ENCODE assay signal across 18 cellular contexts in genomic region chr5:54695198-54695966, GRCh38.
DNase-seq lines count a peak whose midpoint lies in the region; ATAC-seq and TF ChIP-seq lines count a peak whose summit lies in the region.
"Had no signal": no experiment of that assay in that cellular context is flagged by ENCODE, and none has a peak within 500 bp of the region (broad histone marks: within the 10 kb centered on the region; RNA-seq: fewer than 3 reads in every experiment).

No MANE protein-coding gene starts in this region.

- POLR2A ChIA-PET in IMR-90 (lab: Charles Lee; ENCODE audit: unreplicated experiment) = no interaction called here

- H3K18ac ChIP-seq in IMR-90 (ENCODE audit: low read depth, low read length) = no peak overlapping the region

- H3K14ac ChIP-seq in IMR-90 (replicated peaks; ENCODE audit: low read depth, low read length) = no peak overlapping the region

- no peak for TF ChIP-seq RAD21 in IMR-90 (IDR thresholded peaks at IDR 0.05; ENCODE audit: low read length)

- TF ChIP-seq CTCF in IMR-90 (conservative IDR thresholded peaks at IDR 0.05; ENCODE audit: low read depth, low read length) (no peak), thyroid gland (IDR thresholded peaks at IDR 0.05) (no peak)

- no peak overlapping the region for H2BK5ac ChIP-seq in IMR-90 (ENCODE audit: low read depth, low read length, poor library complexity, severe bottlenecking)

- ATAC-seq in IMR-90 (ENCODE audit: low read depth) (no peak), left lobe of liver (peak; percentile 48), GM18907 (IDR thresholded peaks at IDR 0.05; ENCODE audit: unreplicated experiment) (no peak), HG03460 (IDR thresholded peaks at IDR 0.05; ENCODE audit: unreplicated experiment) (no peak)

- H4K20me1 ChIP-seq in IMR-90 (ENCODE audit: insufficient read depth, low read length) = no peaks in the 10 kb centered on the region

- DNase-seq in DMS79 treated with DMSO at 0.1 percent for 48 hours (lab: John Stamatoyannopoulos, UW) (peak; percentile 38), IMR-90 (no peak), left lobe of liver (ENCODE audit: low spot score) (no peak), thyroid gland (peak in 1 of 2 donors; percentile 24), NCI-H446 (lab: John Stamatoyannopoulos, UW) (no peak)
- DNase-seq: CD4-positive, CD25-positive, alpha-beta regulatory T cell; GOT3; HCEC 1CT; Kasumi-1; NCI-H1417 treated with DMSO at 0.1 percent for 48 hours; NCI-H187; NCI-H226; NCI-H524; OCI-M1; T-helper 1 cell had no signal

- H2BK120ac ChIP-seq in IMR-90 (ENCODE audit: low read depth, low read length) = peak overlapping the region; percentile 12; the same call in 1 of the 2 replicates

- H2AK5ac ChIP-seq in IMR-90 (ENCODE audit: low read depth, low read length) = peak overlapping the region; percentile 52; the same call in 1 of the 2 replicates

- H2BK15ac ChIP-seq in IMR-90 (ENCODE audit: low read depth, low read length) = 0 out of 3 replicates have a peak overlapping the region, but pooled peaks have one; percentile 16

- no peak overlapping the region for H3K23ac ChIP-seq in IMR-90 (ENCODE audit: low read depth, low read length)

- no peak overlapping the region for H2AK9ac ChIP-seq in IMR-90 (replicated peaks; ENCODE audit: low read depth, low read length, poor library complexity)

- no TSS peak for BruUV-seq in IMR-90 (replicated peaks; lab: Mats Ljungman, UMichigan)

- no peak overlapping the region for H2AFZ ChIP-seq in IMR-90 (replicated peaks; ENCODE audit: low read length, poor library complexity)

- peaks cover 14% of the 10 kb centered on the region for H3K4me1 ChIP-seq in IMR-90 (ENCODE audit: control insufficient read depth, insufficient read depth, low read length)
- H3K4me1 ChIP-seq in thyroid gland = peaks cover 0 to 20% of the 10 kb centered on the region in 2 donors

- CTCF ChIA-PET in IMR-90 (lab: Yijun Ruan, JAX) = no interaction called here

- peaks cover 2 to 49% of the 10 kb centered on the region in 2 experiments; a peak in 2 of 4 replicates for H3K79me1 ChIP-seq in IMR-90 (ENCODE audit: low read depth in 1 of 2, low read length in 2 of 2)

- H4K91ac ChIP-seq in IMR-90 (ENCODE audit: insufficient read depth, low read depth, low read length) = no peak overlapping the region

- dilution Hi-C loops in IMR-90 (cut with HindIII; ENCODE audit: low sequenced_read_pairs, unreplicated experiment) = no loop called here

- H3K56ac ChIP-seq in IMR-90 (ENCODE audit: extremely low read depth, insufficient read depth, low read length) = no peak overlapping the region

- no peak overlapping the region for H3K9ac ChIP-seq in IMR-90 (ENCODE audit: low read depth, low read length)

- H3K36me3 ChIP-seq in IMR-90 (ENCODE audit: control insufficient read depth, insufficient read depth, low read length) (no peaks in the 10 kb centered on the region), thyroid gland (no peaks in the 10 kb centered on the region)
- H3K36me3 ChIP-seq: SJSA1 had no signal

- H3K4ac ChIP-seq in IMR-90 (ENCODE audit: low read depth, low read length) = peak overlapping the region; percentile 48; the same call in 1 of the 2 replicates

- H3K27me3 ChIP-seq in IMR-90 (ENCODE audit: control insufficient read depth, insufficient read depth, low read length) = no peaks in the 10 kb centered on the region
- no peaks in the 10 kb centered on the region for H3K27me3 ChIP-seq in thyroid gland
- H3K27me3 ChIP-seq: SJSA1 had no signal

- intact Hi-C loops in IMR-90 (cut with micrococcal nuclease) (no loop called here), thyroid gland (cut with DNase I) (no loop called here)

- peak overlapping the region in 1 of 2 experiments; percentile 62; a peak in 1 of 4 replicates for H4K8ac ChIP-seq in IMR-90 (ENCODE audit: low read depth in 2 of 2, low read length in 2 of 2)

- no peak overlapping the region; the same call in 1 of the 2 replicates for H2BK20ac ChIP-seq in IMR-90 (ENCODE audit: low read depth, low read length)

- TF ChIP-seq POLR2A in IMR-90 (IDR thresholded peaks at IDR 0.05; ENCODE audit: low read depth, low read length) (no peak), thyroid gland (IDR thresholded peaks at IDR 0.05) (no peak)

- H3K9me3 ChIP-seq in IMR-90 (ENCODE audit: control insufficient read depth, insufficient read depth, low read length) = no peaks in the 10 kb centered on the region
- H3K9me3 ChIP-seq in thyroid gland = no peaks in the 10 kb centered on the region
- H3K9me3 ChIP-seq: SJSA1 had no signal

- no peak overlapping the region for H3K27ac ChIP-seq in IMR-90 (ENCODE audit: insufficient read depth, low read length)
- peak overlapping the region in 2 of 3 donors; percentile 13 to 35 for H3K27ac ChIP-seq in thyroid gland
- H3K27ac ChIP-seq: SJSA1 had no signal

- H3K9me1 ChIP-seq in IMR-90 (ENCODE audit: insufficient read depth, low read length) = peaks cover 11% of the 10 kb centered on the region

- H3K4me3 ChIP-seq in IMR-90 (ENCODE audit: insufficient read depth, low read depth, low read length) (no peak overlapping the region), thyroid gland (replicated peaks in 1 of 3) (no peak overlapping the region)
- H3K4me3 ChIP-seq: SJSA1 had no signal

- WGBS in IMR-90 (ENCODE audit: extremely low coverage in 2 of 2, insufficient read length in 1 of 2), 2 experiments = no CpG with 5 or more reads among the region's 5 CpGs
- 60 to 67% methylated on average over 5 of the region's 5 CpGs for WGBS in thyroid gland, 2 donors

- H4K5ac ChIP-seq in IMR-90 (ENCODE audit: low read depth, low read length) = no peak overlapping the region

- no peak overlapping the region for H3K4me2 ChIP-seq in IMR-90 (ENCODE audit: low read depth, low read length)

- in situ Hi-C loops in IMR-90 (cut with MboI; ENCODE audit: low sequenced_read_pairs) = no loop called here

TF ChIP-seq in IMR-90, 13 proteins besides CTCF, POLR2A, EP300 and RAD21:
- TF ChIP-seq RFX5 (IDR thresholded peaks at IDR 0.05; ENCODE audit: low read depth, low read length) = no peak
- TF ChIP-seq RCOR1 (IDR thresholded peaks at IDR 0.05; ENCODE audit: insufficient replicate concordance, low read length) = no peak
- TF ChIP-seq CEBPB (IDR thresholded peaks at IDR 0.05; ENCODE audit: low read depth, low read length) = no peak
- no peak for TF ChIP-seq FOS (IDR thresholded peaks at IDR 0.05; ENCODE audit: low read depth, low read length)
- no peak for TF ChIP-seq SMC3 (IDR thresholded peaks at IDR 0.05; ENCODE audit: low read depth, low read length)
- TF ChIP-seq MAZ (IDR thresholded peaks at IDR 0.05; ENCODE audit: borderline replicate concordance, low read depth, low read length) = no peak
- TF ChIP-seq BHLHE40 (IDR thresholded peaks at IDR 0.05; ENCODE audit: low read depth, low read length) = no peak
- TF ChIP-seq MXI1 (IDR thresholded peaks at IDR 0.05; ENCODE audit: borderline replicate concordance, low read depth, low read length) = no peak
- no peak for TF ChIP-seq ELK1 (IDR thresholded peaks at IDR 0.05; ENCODE audit: borderline replicate concordance, low read depth, low read length)
- TF ChIP-seq MAFK (IDR thresholded peaks at IDR 0.05; ENCODE audit: low read depth, low read length) = no peak
- TF ChIP-seq USF2 (IDR thresholded peaks at IDR 0.05; ENCODE audit: low read depth, low read length) = no peak
- TF ChIP-seq NFE2L2 (IDR thresholded peaks at IDR 0.05; ENCODE audit: low read depth, low read length) = no peak
- TF ChIP-seq CHD1 (IDR thresholded peaks at IDR 0.05; ENCODE audit: low read depth, low read length) = no peak
